16 cellular contexts compared by ENCODE assay signal in genomic region chr16:53741546-53741945, GRCh38. TPM values are rescaled to one million over a fixed set of nuclear protein-coding genes. Genes with fewer than 3 reads are reported as not detected.
DNase-seq lines count a peak whose midpoint lies in the region; ATAC-seq and TF ChIP-seq lines count a peak whose summit lies in the region.
"Had no signal": no experiment of that assay in that cellular context is flagged by ENCODE, and none has a peak within 500 bp of the region (broad histone marks: within the 10 kb centered on the region; RNA-seq: fewer than 3 reads in every experiment).

No MANE protein-coding gene starts in this region.

- H3K4me3 Mint-ChIP-seq in WTC11, result no peak overlapping the region
- H3K4me3 Mint-ChIP-seq: CD4-positive, CD25-positive, alpha-beta regulatory T cell; IgD-negative memory B cell had no signal

- DNase-seq in NCI-H446 treated with DMSO at 0.1 percent for 48 hours (lab: John Stamatoyannopoulos, UW) (peak; percentile 10), NCI-H446 (lab: John Stamatoyannopoulos, UW) (no peak), LHCN-M2 (ENCODE audit: low read depth) (peak; percentile 27), WTC11 (ENCODE audit: low spot score) (no peak), foreskin keratinocyte (peak; percentile 36 to 59)
- DNase-seq: 8988T; Calu3; CD4-positive, CD25-positive, alpha-beta regulatory T cell; DMS79 had no signal

- ATAC-seq in WTC11, result no peak
- no peak for ATAC-seq in foreskin keratinocyte
- no peak for ATAC-seq in GM21367 (IDR thresholded peaks at IDR 0.05; ENCODE audit: unreplicated experiment)
- no peak for ATAC-seq in HG03039 (IDR thresholded peaks at IDR 0.05; ENCODE audit: unreplicated experiment)
- no peak for ATAC-seq in GM19467 (IDR thresholded peaks at IDR 0.05; ENCODE audit: unreplicated experiment)
- ATAC-seq: GM12878, HCT116 had no signal

- CTCF ChIA-PET in WTC11 (lab: Charles Lee), result interaction anchor here (0.9 to 4.9 kb wide), 3 partner anchors 13 to 898 kb away, joined by 3 to 53 read pairs (median 3); partner anchors contain the start of gene FTO

- no peaks in the 10 kb centered on the region for H3K27me3 ChIP-seq in foreskin keratinocyte
- H3K27me3 ChIP-seq: BLaER1 treated with 17β-estradiol and CSF1 and Interleukin-3, amounts not matched to agents 10 nM and 100 nM had no signal

- H3K27ac ChIP-seq in foreskin keratinocyte, result peak overlapping the region; percentile 51
- H3K27ac ChIP-seq: BLaER1 treated with 17β-estradiol and CSF1 and Interleukin-3, amounts not matched to agents 10 nM and 100 nM had no signal

- H3K4me1 Mint-ChIP-seq in WTC11, result peaks cover 27% of the 10 kb centered on the region

- TF ChIP-seq CTCF in WTC11 (IDR thresholded peaks at IDR 0.05) (no peak), foreskin keratinocyte (conservative IDR thresholded peaks at IDR 0.05) (no peak)

- POLR2A ChIA-PET in WTC11 (lab: Charles Lee), result no interaction called here

- no peaks in the 10 kb centered on the region for H3K36me3 Mint-ChIP-seq in WTC11
- H3K36me3 Mint-ChIP-seq: CD4-positive, CD25-positive, alpha-beta regulatory T cell had no signal

- peak overlapping the region; percentile 42; the same call in 1 of the 2 replicates for H3K27ac Mint-ChIP-seq in WTC11
- H3K27ac Mint-ChIP-seq: IgD-negative memory B cell had no signal

- peaks cover 37% of the 10 kb centered on the region for H3K4me1 ChIP-seq in foreskin keratinocyte

- H3K9me3 Mint-ChIP-seq in WTC11, result no peaks in the 10 kb centered on the region
- H3K9me3 Mint-ChIP-seq: CD4-positive, CD25-positive, alpha-beta regulatory T cell; IgD-negative memory B cell had no signal

- no peaks in the 10 kb centered on the region for H3K27me3 Mint-ChIP-seq in WTC11 (ENCODE audit: low read depth)
- H3K27me3 Mint-ChIP-seq: CD4-positive, CD25-positive, alpha-beta regulatory T cell; IgD-negative memory B cell had no signal

TF ChIP-seq in WTC11, 78 proteins besides CTCF, POLR2A, EP300 and RAD21:
- TF ChIP-seq CREM (CRISPR knock-in tag; IDR thresholded peaks at IDR 0.05) (no peak), AR (CRISPR knock-in tag; IDR thresholded peaks at IDR 0.05) (no peak), FOXJ3 (CRISPR knock-in tag; IDR thresholded peaks at IDR 0.05; ENCODE audit: borderline replicate concordance) (no peak), ZNF671 (CRISPR knock-in tag; IDR thresholded peaks at IDR 0.05) (no peak), ESRRA (CRISPR knock-in tag; IDR thresholded peaks at IDR 0.05; ENCODE audit: borderline replicate concordance) (no peak), SMAD4 (CRISPR knock-in tag; IDR thresholded peaks at IDR 0.05) (no peak), E2F4 (CRISPR knock-in tag; IDR thresholded peaks at IDR 0.05; ENCODE audit: borderline replicate concordance, low read depth) (no peak), ZNF138 (CRISPR knock-in tag; conservative IDR thresholded peaks at IDR 0.05) (no peak), IRF1 (CRISPR knock-in tag; IDR thresholded peaks at IDR 0.05) (no peak), NR2C2 (CRISPR knock-in tag; IDR thresholded peaks at IDR 0.05) (no peak), OVOL2 (CRISPR knock-in tag; IDR thresholded peaks at IDR 0.05; ENCODE audit: borderline replicate concordance) (no peak), NFATC4 (CRISPR knock-in tag; IDR thresholded peaks at IDR 0.05) (no peak)
- TF ChIP-seq, protein P1, sequence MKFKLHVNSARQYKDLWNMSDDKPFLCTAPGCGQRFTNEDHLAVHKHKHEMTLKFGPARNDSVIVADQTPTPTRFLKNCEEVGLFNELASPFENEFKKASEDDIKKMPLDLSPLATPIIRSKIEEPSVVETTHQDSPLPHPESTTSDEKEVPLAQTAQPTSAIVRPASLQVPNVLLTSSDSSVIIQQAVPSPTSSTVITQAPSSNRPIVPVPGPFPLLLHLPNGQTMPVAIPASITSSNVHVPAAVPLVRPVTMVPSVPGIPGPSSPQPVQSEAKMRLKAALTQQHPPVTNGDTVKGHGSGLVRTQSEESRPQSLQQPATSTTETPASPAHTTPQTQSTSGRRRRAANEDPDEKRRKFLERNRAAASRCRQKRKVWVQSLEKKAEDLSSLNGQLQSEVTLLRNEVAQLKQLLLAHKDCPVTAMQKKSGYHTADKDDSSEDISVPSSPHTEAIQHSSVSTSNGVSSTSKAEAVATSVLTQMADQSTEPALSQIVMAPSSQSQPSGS (CRISPR knock-in tag; IDR thresholded peaks at IDR 0.05; ENCODE audit: borderline replicate concordance, low read depth), result no peak
TF ChIP-seq in WTC11: peak in this region for 0.

RNA-seq across cellular contexts. Expression of gene FTO, which starts 37.6 kb away (rescaled TPM):
- total RNA-seq in LHCN-M2 (2014; rRNA removed) (118 and 120 TPM in 2 replicates), WTC11 (2021) (57.4 to 62.6 TPM (median 59.6 TPM) in 3 replicates), foreskin keratinocyte (65.7 and 67.3 TPM in 2 replicates)
- polyA plus RNA-seq in LHCN-M2 (2012), result 63.1 TPM
- 12.7 and 14.0 TPM in 2 replicates for polyA plus RNA-seq in foreskin keratinocyte

RNA-seq across cellular contexts. Expression of gene RPGRIP1L, which starts 37.9 kb away (rescaled TPM):
- total RNA-seq in LHCN-M2 (2014; rRNA removed), result 15.6 and 22.3 TPM in 2 replicates
- 7.3 TPM for polyA plus RNA-seq in LHCN-M2 (2012)
- 9.8 to 11.7 TPM (median 10.9 TPM) in 3 replicates for total RNA-seq in WTC11 (2021)
- 9.7 and 9.8 TPM in 2 replicates for total RNA-seq in foreskin keratinocyte
- polyA plus RNA-seq in foreskin keratinocyte, result 3.7 and 3.8 TPM in 2 replicates

Comparison
In these comparisons a context has a peak if more than half of its experiments do, and no peak if none do; other contexts are left out.
1. DNase-seq: peak in NCI-H446 treated with DMSO at 0.1 percent for 48 hours (single experiment), LHCN-M2 (single experiment) and foreskin keratinocyte (2 of 2); none in NCI-H446 (0 of 2) and WTC11 (single experiment).